ENCODE assay signal across 8 cellular contexts in genomic region chr17:78214016-78214705, GRCh38. TPM values are rescaled to one million over a fixed set of nuclear protein-coding genes. Genes with fewer than 3 reads are reported as not detected.
DNase-seq lines count a peak whose midpoint lies in the region; ATAC-seq and TF ChIP-seq lines count a peak whose summit lies in the region.

BIRC5 (plus strand) TSS chr17:78214253; CDS start chr17:78214317, 64 bp downstream.

- DNase-seq in AG08396 (ENCODE audit: low spot score) (peak; percentile 99), NCI-H69 (lab: John Stamatoyannopoulos, UW) (peak; percentile 98), cortex of kidney (lab: John Stamatoyannopoulos, UW) (peak; percentile 31), left lung (peak; percentile 91 to 96)
- peak; percentile 96 for DNase-seq in activated CD4-positive, alpha-beta T cell treated with anti-CD3 and anti-CD28 coated beads for 48 hours
- peak; percentile 94 to 97 for DNase-seq in stimulated activated CD4-positive, alpha-beta T cell treated with anti-CD3 and anti-CD28 coated beads, Interleukin-2, amount 100 ng/mL, for 24 hours

- intact Hi-C loops in left lung (cut with DNase I), result no loop called here

- no peaks in the 10 kb centered on the region for H3K9me3 ChIP-seq in left lung

- H3K27me3 ChIP-seq in left lung, result no peaks in the 10 kb centered on the region

- no peak within 1 kb of the TSS for H3K27ac ChIP-seq in left lung

- TF ChIP-seq CTCF in left lung (IDR thresholded peaks at IDR 0.05), result no peak

- no peaks in the 10 kb centered on the region for H3K36me3 ChIP-seq in left lung

- ATAC-seq in GM19043 (IDR thresholded peaks at IDR 0.05; ENCODE audit: low read depth, unreplicated experiment) (peak; percentile 84), HG03521 (IDR thresholded peaks at IDR 0.05; ENCODE audit: unreplicated experiment) (peak; percentile 94), left lung (peak; percentile 100)

- H3K4me1 ChIP-seq in left lung, result peaks cover 4 to 20% of the 10 kb centered on the region in 2 donors

- peak within 1 kb of the TSS; percentile 46 to 48 for H3K4me3 ChIP-seq in left lung

RNA-seq across cellular contexts. Expression of gene BIRC5, which starts in this region (rescaled TPM):
- total RNA-seq in left lung, result 10 to 100 TPM in 1 of 2 donors, 1 to 10 TPM in 1; 4.8 to 12.1 TPM

Comparison
In these comparisons a context has a peak if more than half of its experiments do, and no peak if none do; other contexts are left out.
1. DNase-seq: peak in every context shown above with its lines; median percentile 99 in AG08396; 98 in NCI-H69; 96 in activated CD4-positive, alpha-beta T cell treated with anti-CD3 and anti-CD28 coated beads for 48 hours; 96 in stimulated activated CD4-positive, alpha-beta T cell treated with anti-CD3 and anti-CD28 coated beads, Interleukin-2, amount 100 ng/mL, for 24 hours; 94 in left lung; 31 in cortex of kidney.